ENCODE assay signal across 7 cellular contexts in the genomic region with DNA sequence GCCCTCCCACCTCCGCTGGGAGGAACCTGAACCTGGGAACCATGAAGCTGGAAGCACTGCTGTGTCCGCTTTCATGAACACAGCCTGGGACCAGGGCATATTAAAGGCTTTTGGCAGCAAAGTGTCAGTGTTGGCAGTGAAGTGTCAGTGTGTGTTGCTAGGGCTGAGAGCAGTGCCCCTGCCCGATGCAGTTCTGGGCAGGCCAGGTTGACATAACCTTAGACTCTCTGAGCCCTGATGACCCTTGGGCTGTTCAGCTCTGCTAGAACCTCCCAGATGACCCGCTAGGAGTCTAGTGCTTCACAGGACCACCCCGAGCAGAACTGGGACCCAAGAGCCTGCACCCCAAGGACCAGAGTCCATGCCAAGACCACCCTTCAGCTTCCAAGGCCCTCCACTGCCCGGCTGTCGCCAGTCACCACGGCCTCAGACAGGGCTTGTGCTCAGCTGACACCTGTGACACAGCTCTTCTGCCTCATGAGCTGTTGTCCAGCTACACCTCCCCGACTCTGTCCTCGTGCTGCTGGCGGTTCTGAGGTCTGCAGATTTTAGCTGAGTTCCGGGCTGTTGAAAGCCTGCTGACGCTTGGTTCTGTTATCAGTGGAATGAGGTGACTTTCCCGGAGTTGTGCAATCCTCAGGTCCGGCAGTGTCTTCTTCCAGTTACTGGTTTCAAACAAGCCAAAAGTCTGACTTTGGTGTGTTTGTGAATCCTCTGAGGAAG. TPM values are rescaled to one million over a fixed set of nuclear protein-coding genes. Genes with fewer than 3 reads are reported as not detected.
"Had no signal": no experiment of that assay in that cellular context is flagged by ENCODE, and none has a peak within 500 bp of the region (broad histone marks: within the 10 kb centered on the region; RNA-seq: fewer than 3 reads in every experiment).

No MANE protein-coding gene starts in this region.

RNA-seq across cellular contexts. Expression of a gene that starts 20.9 kb away (rescaled TPM):
- polyA plus RNA-seq: immature natural killer cell had no signal

RNA-seq across cellular contexts. Expression of a gene that starts 35.5 kb away (rescaled TPM):
- total RNA-seq: lung microvascular endothelial cell, myocyte, pulmonary artery endothelial cell, skeletal muscle tissue, smooth muscle cell had no signal
- polyA plus RNA-seq: naive thymus-derived CD8-positive, alpha-beta T cell; smooth muscle cell had no signal
